In genomic region chr2:98795903-98796676, GRCh38 we compare ENCODE assay signal across 1 cellular context.
TF ChIP-seq lines count a peak whose summit lies in the region.

No MANE protein-coding gene starts in this region.

TF ChIP-seq in HepG2, 621 proteins besides CTCF, POLR2A, EP300 and RAD21 (continued from another document and continues in another):
- peak; percentile 76 for TF ChIP-seq ZFX (CRISPR knock-in tag; IDR thresholded peaks at IDR 0.05; ENCODE audit: low read depth)
- peak; percentile 39; the same call in 1 of the 2 replicates for TF ChIP-seq ATF7 (IDR thresholded peaks at IDR 0.05)
- TF ChIP-seq ATF7 (CRISPR knock-in tag; IDR thresholded peaks at IDR 0.05), result peak; percentile 92
- TF ChIP-seq ZNF749 (CRISPR knock-in tag; IDR thresholded peaks at IDR 0.05; ENCODE audit: borderline replicate concordance), result peak; percentile 29; the same call in 1 of the 2 replicates
- peak; percentile 97 for TF ChIP-seq SOX5 (CRISPR knock-in tag; IDR thresholded peaks at IDR 0.05; ENCODE audit: borderline replicate concordance)
- TF ChIP-seq SETDB1 (CRISPR knock-in tag; IDR thresholded peaks at IDR 0.05; ENCODE audit: borderline replicate concordance), result no peak
- peak; percentile 84 for TF ChIP-seq ARID3A (IDR thresholded peaks at IDR 0.05; ENCODE audit: low read depth, low read length)
- TF ChIP-seq GATA4 (IDR thresholded peaks at IDR 0.05; ENCODE audit: borderline replicate concordance, low read depth), result peak; percentile 93
- TF ChIP-seq ZBTB10 (CRISPR knock-in tag; IDR thresholded peaks at IDR 0.05; ENCODE audit: borderline replicate concordance), result 0 out of 2 replicates have a peak, but pooled peaks have one; percentile 52
- TF ChIP-seq ZBTB1 (CRISPR knock-in tag; IDR thresholded peaks at IDR 0.05; ENCODE audit: borderline replicate concordance), result no peak; the same call in 1 of the 2 replicates
- peak; percentile 88 for TF ChIP-seq ZBTB4 (CRISPR knock-in tag; IDR thresholded peaks at IDR 0.05; ENCODE audit: borderline replicate concordance)
- peak; percentile 100 for TF ChIP-seq ETV5 (CRISPR knock-in tag; IDR thresholded peaks at IDR 0.05; ENCODE audit: borderline replicate concordance)
- 0 out of 2 replicates have a peak, but pooled peaks have one; percentile 20 for TF ChIP-seq ZNF7 (CRISPR knock-in tag; IDR thresholded peaks at IDR 0.05)
- TF ChIP-seq SP1 (IDR thresholded peaks at IDR 0.05), result no peak
- peak; percentile 43 for TF ChIP-seq SP1 (CRISPR knock-in tag; IDR thresholded peaks at IDR 0.05)
- TF ChIP-seq ZNF839 (CRISPR knock-in tag; IDR thresholded peaks at IDR 0.05; ENCODE audit: borderline replicate concordance), result no peak
- TF ChIP-seq ZMYM4 (CRISPR knock-in tag; IDR thresholded peaks at IDR 0.05), result peak; percentile 91
- peak; percentile 87 for TF ChIP-seq DNMT3B (CRISPR knock-in tag; conservative IDR thresholded peaks at IDR 0.05)
- TF ChIP-seq ZBTB3 (CRISPR knock-in tag; IDR thresholded peaks at IDR 0.05; ENCODE audit: borderline replicate concordance, low read depth), result peak; percentile 75; the same call in 1 of the 2 replicates
- peak; percentile 93 for TF ChIP-seq MYC (CRISPR knock-in tag; IDR thresholded peaks at IDR 0.05; ENCODE audit: borderline replicate concordance)
- TF ChIP-seq PRPF4 (IDR thresholded peaks at IDR 0.05; ENCODE audit: low read depth, low read length, poor library complexity, severe bottlenecking), result no peak
- TF ChIP-seq KDM4B (CRISPR knock-in tag; IDR thresholded peaks at IDR 0.05), result peak; percentile 57; the same call in 1 of the 2 replicates
- TF ChIP-seq THRA (CRISPR knock-in tag; IDR thresholded peaks at IDR 0.05; ENCODE audit: borderline replicate concordance), result peak; percentile 93
- peak; percentile 96 for TF ChIP-seq HDAC2 (CRISPR knock-in tag; IDR thresholded peaks at IDR 0.05)
- peak; percentile 88 for TF ChIP-seq ELF4 (CRISPR knock-in tag; IDR thresholded peaks at IDR 0.05; ENCODE audit: borderline replicate concordance)
- TF ChIP-seq SRSF4 (IDR thresholded peaks at IDR 0.05; ENCODE audit: low read depth, low read length, poor library complexity, severe bottlenecking), result no peak
- no peak for TF ChIP-seq STAT5B (CRISPR knock-in tag; IDR thresholded peaks at IDR 0.05)
- peak; percentile 89 for TF ChIP-seq NR2C2 (CRISPR knock-in tag; IDR thresholded peaks at IDR 0.05; ENCODE audit: borderline replicate concordance)
- peak; percentile 95 for TF ChIP-seq ZNF343 (CRISPR knock-in tag; IDR thresholded peaks at IDR 0.05)
- peak; percentile 93 for TF ChIP-seq NR2F6 (IDR thresholded peaks at IDR 0.05)
- peak; percentile 93 for TF ChIP-seq NR2F6 (CRISPR knock-in tag; IDR thresholded peaks at IDR 0.05)
- TF ChIP-seq ZNF121 (CRISPR knock-in tag; IDR thresholded peaks at IDR 0.05), result peak; percentile 51; the same call in 1 of the 2 replicates
- TF ChIP-seq UBTF (CRISPR knock-in tag; IDR thresholded peaks at IDR 0.05), result peak; percentile 16; the same call in 1 of the 2 replicates
- TF ChIP-seq ZNF275 (CRISPR knock-in tag; IDR thresholded peaks at IDR 0.05; ENCODE audit: borderline replicate concordance), result 0 out of 2 replicates have a peak, but pooled peaks have one; percentile 84
- peak; percentile 92 for TF ChIP-seq ATF2 (CRISPR knock-in tag; IDR thresholded peaks at IDR 0.05)
- no peak for TF ChIP-seq DNMT1 (CRISPR knock-in tag; IDR thresholded peaks at IDR 0.05)
- TF ChIP-seq HIC2 (CRISPR knock-in tag; IDR thresholded peaks at IDR 0.05; ENCODE audit: low read depth), result peak; percentile 93
- TF ChIP-seq ZC3H13 (CRISPR knock-in tag; IDR thresholded peaks at IDR 0.05), result 0 out of 2 replicates have a peak, but pooled peaks have one; percentile 71
- no peak; the same call in 1 of the 2 replicates for TF ChIP-seq NFE2L2 (IDR thresholded peaks at IDR 0.05; ENCODE audit: low read length)
- no peak for TF ChIP-seq ZNF383 (CRISPR knock-in tag; IDR thresholded peaks at IDR 0.05; ENCODE audit: borderline replicate concordance)
- TF ChIP-seq ZBTB7A (CRISPR knock-in tag; IDR thresholded peaks at IDR 0.05), result peak; percentile 66; the same call in 1 of the 2 replicates
- no peak for TF ChIP-seq KLF13 (CRISPR knock-in tag; IDR thresholded peaks at IDR 0.05)
- TF ChIP-seq RNF2 (conservative IDR thresholded peaks at IDR 0.05; ENCODE audit: low read depth), result peak; percentile 55; the same call in 1 of the 2 replicates
- no peak for TF ChIP-seq REXO4 (CRISPR knock-in tag; IDR thresholded peaks at IDR 0.05; ENCODE audit: borderline replicate concordance)
- TF ChIP-seq ZFP1 (CRISPR knock-in tag; IDR thresholded peaks at IDR 0.05), result peak; percentile 92; the same call in 1 of the 2 replicates
- TF ChIP-seq BCL6 (CRISPR knock-in tag; IDR thresholded peaks at IDR 0.05), result peak; percentile 87
- TF ChIP-seq NFIC (IDR thresholded peaks at IDR 0.05; ENCODE audit: low read length), result peak; percentile 92; the same call in 1 of the 2 replicates
- TF ChIP-seq FOSL2 (CRISPR knock-in tag; IDR thresholded peaks at IDR 0.05), result peak; percentile 98
- TF ChIP-seq FOXJ3 (CRISPR knock-in tag; IDR thresholded peaks at IDR 0.05; ENCODE audit: borderline replicate concordance), result peak; percentile 95
- no peak for TF ChIP-seq RFX5 (IDR thresholded peaks at IDR 0.05; ENCODE audit: low read depth, low read length)
- peak; percentile 89 for TF ChIP-seq KLF11 (CRISPR knock-in tag; IDR thresholded peaks at IDR 0.05)
